8 cellular contexts compared by ENCODE assay signal in genomic region chr20:44208770-44209169, GRCh38. TPM values are rescaled to one million over a fixed set of nuclear protein-coding genes. Genes with fewer than 3 reads are reported as not detected.
DNase-seq lines count a peak whose midpoint lies in the region; ATAC-seq and TF ChIP-seq lines count a peak whose summit lies in the region.

No MANE protein-coding gene starts in this region.

- H3K4me1 Mint-ChIP-seq in CD8-positive, alpha-beta T cell (ENCODE audit: low read depth), result peaks cover 60% of the 10 kb centered on the region
- peaks cover 55% of the 10 kb centered on the region for H3K4me1 Mint-ChIP-seq in neural crest cell

- DNase-seq in CD8-positive, alpha-beta T cell, result no peak
- DNase-seq in MG63 (no peak), dedifferentiated amniotic fluid mesenchymal stem cell (ENCODE audit: extremely low spot score) (peak; percentile 52), neural crest cell (ENCODE audit: low read depth, low spot score) (no peak), NCI-H2107 treated with DMSO at 0.1 percent for 48 hours (lab: John Stamatoyannopoulos, UW; ENCODE audit: unreplicated experiment) (no peak), 8988T (no peak), NCI-H1436 treated with DMSO at 0.1 percent for 48 hours (lab: John Stamatoyannopoulos, UW) (no peak)

- POLR2A ChIA-PET in CD8-positive, alpha-beta T cell (lab: Charles Lee), result no interaction called here

- no peaks in the 10 kb centered on the region for H3K27me3 Mint-ChIP-seq in CD8-positive, alpha-beta T cell (ENCODE audit: low read depth)
- no peaks in the 10 kb centered on the region for H3K27me3 Mint-ChIP-seq in neural crest cell (ENCODE audit: low read depth)

- intact Hi-C loops in CD8-positive, alpha-beta T cell (cut with DNase I, micrococcal nuclease), result no loop called here

- H3K9me3 Mint-ChIP-seq in CD8-positive, alpha-beta T cell, result no peaks in the 10 kb centered on the region
- no peaks in the 10 kb centered on the region for H3K9me3 Mint-ChIP-seq in neural crest cell

- peak overlapping the region; percentile 18 for H3K4me3 ChIP-seq in CD8-positive, alpha-beta T cell (ENCODE audit: low read depth, low read length)
- peak overlapping the region; percentile 84 for H3K4me3 ChIP-seq in MG63

- H3K4me3 Mint-ChIP-seq in CD8-positive, alpha-beta T cell, result peak overlapping the region; percentile 96
- H3K4me3 Mint-ChIP-seq in neural crest cell, result peak overlapping the region; percentile 97

- no peak for TF ChIP-seq CTCF in CD8-positive, alpha-beta T cell (IDR thresholded peaks at IDR 0.05)
- TF ChIP-seq CTCF in neural crest cell (conservative IDR thresholded peaks at IDR 0.05), result no peak

- H3K9me3 ChIP-seq in CD8-positive, alpha-beta T cell (ENCODE audit: low read length), result no peaks in the 10 kb centered on the region
- H3K9me3 ChIP-seq in MG63, result no peaks in the 10 kb centered on the region

- peaks cover 8% of the 10 kb centered on the region for H3K36me3 ChIP-seq in CD8-positive, alpha-beta T cell (ENCODE audit: insufficient read depth, low read length)
- H3K36me3 ChIP-seq in MG63, result peaks cover 22% of the 10 kb centered on the region

- H3K27ac ChIP-seq in CD8-positive, alpha-beta T cell (ENCODE audit: low read depth, low read length), result no peak overlapping the region

- H3K27me3 ChIP-seq in CD8-positive, alpha-beta T cell (ENCODE audit: insufficient read depth, low read length), result no peaks in the 10 kb centered on the region
- no peaks in the 10 kb centered on the region for H3K27me3 ChIP-seq in MG63

- peaks cover 38% of the 10 kb centered on the region for H3K4me1 ChIP-seq in CD8-positive, alpha-beta T cell (ENCODE audit: insufficient read depth, low read length)

- peak overlapping the region; percentile 99 for H3K27ac Mint-ChIP-seq in CD8-positive, alpha-beta T cell
- H3K27ac Mint-ChIP-seq in neural crest cell (ENCODE audit: unreplicated experiment), result peak overlapping the region; percentile 100

- H3K36me3 Mint-ChIP-seq in CD8-positive, alpha-beta T cell, result peaks cover 43% of the 10 kb centered on the region
- no peaks in the 10 kb centered on the region for H3K36me3 Mint-ChIP-seq in neural crest cell (ENCODE audit: low read depth)

- CTCF ChIA-PET in CD8-positive, alpha-beta T cell (lab: Charles Lee), result interaction anchor here (0.7 to 1.6 kb wide), 3 partner anchors 8 to 176 kb away, joined by 3 to 5 read pairs (median 4); no protein-coding TSS in a partner anchor

- ATAC-seq in CD8-positive, alpha-beta T cell, result no peak
- ATAC-seq in HG03442 (IDR thresholded peaks at IDR 0.05; ENCODE audit: unreplicated experiment), result no peak

RNA-seq across cellular contexts. Expression of gene OSER1, which starts 1.8 kb away (rescaled TPM):
- 100 to 1,000 TPM; 201 to 204 TPM for total RNA-seq in CD8-positive, alpha-beta T cell
- total RNA-seq in MG63 (2014; rRNA removed; shearing (Covaris generic); ENCODE audit: low replicate concordance), result 67.5 and 81.1 TPM in 2 replicates
- total RNA-seq in neural crest cell, result 26.6 and 29.8 TPM in 2 replicates

RNA-seq across cellular contexts. Expression of gene JPH2, which starts 21.8 kb away (rescaled TPM):
- total RNA-seq in CD8-positive, alpha-beta T cell, result not detected
- total RNA-seq in MG63 (2014; rRNA removed; shearing (Covaris generic); ENCODE audit: low replicate concordance), result 6.5 and 9.9 TPM in 2 replicates
- 0.07 TPM in 1 of 2 replicates, not detected in the other for total RNA-seq in neural crest cell

RNA-seq across cellular contexts. Expression of gene GDAP1L1, which starts 38.3 kb away (rescaled TPM):
- not detected for total RNA-seq in CD8-positive, alpha-beta T cell
- total RNA-seq in MG63 (2014; rRNA removed; shearing (Covaris generic); ENCODE audit: low replicate concordance), result not detected in 2 replicates
- 10.0 and 10.9 TPM in 2 replicates for total RNA-seq in neural crest cell

Comparison
In these comparisons a context has a peak if more than half of its experiments do, and no peak if none do; other contexts are left out.
1. RNA of gene GDAP1L1, which starts 38.3 kb away (total RNA-seq): 10.0 to 10.9 TPM in neural crest cell; not detected in CD8-positive, alpha-beta T cell and not detected in MG63; every median in the first group is over 10 times any median in the second.